In genomic region chr14:53792909-53793308, GRCh38 we compare ENCODE assay signal across 19 cellular contexts.
A peak's percentile ranks its signal among the peaks of the same experiment; 100 is the strongest.
DNase-seq lines count a peak whose midpoint lies in the region; ATAC-seq and TF ChIP-seq lines count a peak whose summit lies in the region.
"Had no signal": no experiment of that assay in that cellular context is flagged by ENCODE, and none has a peak within 500 bp of the region (broad histone marks: within the 10 kb centered on the region; RNA-seq: fewer than 3 reads in every experiment).

No MANE protein-coding gene starts in this region.

- no peaks in the 10 kb centered on the region for H3K27me3 Mint-ChIP-seq in endodermal cell (ENCODE audit: insufficient read depth)
- H3K27me3 Mint-ChIP-seq: central memory CD8-positive, alpha-beta T cell had no signal

- H3K23ac ChIP-seq in mesendoderm (ENCODE audit: low read length): no peak overlapping the region

- peaks cover 17% of the 10 kb centered on the region for H3K4me1 Mint-ChIP-seq in endodermal cell
- H3K4me1 Mint-ChIP-seq: central memory CD8-positive, alpha-beta T cell; neural crest cell had no signal

- no peaks in the 10 kb centered on the region for H3K79me1 ChIP-seq in mesendoderm (ENCODE audit: low read length)

- H3K18ac ChIP-seq in mesendoderm (ENCODE audit: low read length): no peak overlapping the region

- H3K36me3 ChIP-seq in endodermal cell (ENCODE audit: control insufficient read depth, insufficient read depth, low read length): no peaks in the 10 kb centered on the region
- H3K36me3 ChIP-seq in mesendoderm (ENCODE audit: control insufficient read depth, insufficient read depth, low read length): no peaks in the 10 kb centered on the region
- H3K36me3 ChIP-seq in transverse colon: no peaks in the 10 kb centered on the region
- H3K36me3 ChIP-seq: spleen had no signal

- no peak overlapping the region for H3K27ac Mint-ChIP-seq in endodermal cell

- H2AK5ac ChIP-seq in mesendoderm (ENCODE audit: low read length): no peak overlapping the region

- no peaks in the 10 kb centered on the region for H3K27me3 ChIP-seq in endodermal cell (ENCODE audit: control insufficient read depth, insufficient read depth, low read length, poor library complexity, severe bottlenecking)
- no peaks in the 10 kb centered on the region for H3K27me3 ChIP-seq in mesendoderm (ENCODE audit: insufficient read depth, low read length, poor library complexity)
- H3K27me3 ChIP-seq in transverse colon: no peaks in the 10 kb centered on the region

- no peak overlapping the region for H2BK120ac ChIP-seq in mesendoderm (ENCODE audit: low read depth, low read length)

- H3K4me1 ChIP-seq in endodermal cell (ENCODE audit: control insufficient read depth, insufficient read depth, low read length) (peaks cover 12% of the 10 kb centered on the region), mesendoderm (ENCODE audit: control insufficient read depth, low read depth, low read length) (peaks cover 2% of the 10 kb centered on the region), transverse colon (peaks cover 0 to 7% (median 3%) of the 10 kb centered on the region in 4 donors)
- H3K4me1 ChIP-seq: spleen had no signal

- H4K5ac ChIP-seq in mesendoderm (ENCODE audit: low read length): no peak overlapping the region

- H3K4me3 Mint-ChIP-seq in endodermal cell: no peak overlapping the region
- H3K4me3 Mint-ChIP-seq: central memory CD8-positive, alpha-beta T cell; neural crest cell had no signal

- H3K4me3 ChIP-seq in GM12864 (ENCODE audit: low read depth, low read length) (no peak overlapping the region), endodermal cell (ENCODE audit: low read length) (no peak overlapping the region), mesendoderm (ENCODE audit: low read length) (no peak overlapping the region), transverse colon (no peak overlapping the region)
- H3K4me3 ChIP-seq: spleen had no signal

- no peak for ATAC-seq in GM21423 (IDR thresholded peaks at IDR 0.05; ENCODE audit: unreplicated experiment)
- ATAC-seq: SK-N-SH treated with all-trans-retinoic acid at 6 μM for 48 hours had no signal

- no peak overlapping the region for H3K4ac ChIP-seq in mesendoderm (ENCODE audit: low read depth, low read length)

- TF ChIP-seq CTCF in GM12864 (IDR thresholded peaks at IDR 0.05; ENCODE audit: low read depth, low read length, missing control alignments) (peak; percentile 18), endodermal cell (conservative IDR thresholded peaks at IDR 0.05) (peak; percentile 72), GM13976 (IDR thresholded peaks at IDR 0.05; ENCODE audit: borderline replicate concordance, control extremely low read depth, extremely low read depth, insufficient read depth, missing control alignments) (no peak), transverse colon (IDR thresholded peaks at IDR 0.05) (no peak)

- H2BK15ac ChIP-seq in mesendoderm (replicated peaks; ENCODE audit: low read depth): no peak overlapping the region

- H3K9me3 Mint-ChIP-seq in endodermal cell: no peaks in the 10 kb centered on the region
- H3K9me3 Mint-ChIP-seq: central memory CD8-positive, alpha-beta T cell; neural crest cell had no signal

- WGBS in endodermal cell (ENCODE audit: insufficient coverage in 1 of 2, insufficient read length in 1 of 2), 2 experiments: 100% methylated on average over 1 of the region's 1 CpG; no CpG with 5 or more reads in 1 of the 2 experiments
- WGBS in mesendoderm (ENCODE audit: extremely low coverage, insufficient coverage, low lambda C conversion rate): no CpG with 5 or more reads among the region's 1 CpG
- 100% methylated on average over 1 of the region's 1 CpG for WGBS in transverse colon (ENCODE audit: low coverage in 1 of 2), 2 donors

- H3K4me2 ChIP-seq in mesendoderm (ENCODE audit: low read length): no peak overlapping the region

- in situ Hi-C loops in GM13976 (cut with MboI; ENCODE audit: low sequenced_read_pairs, unreplicated experiment): no loop called here
- in situ Hi-C loops in transverse colon (cut with MboI; ENCODE audit: low pct_ligation_motif_present in 1 of 4, low pct_unique_long_range_greater_than_20kb in 1 of 4, low sequenced_read_pairs in 3 of 4): no loop called here

- no peak overlapping the region for H3K27ac ChIP-seq in endodermal cell (ENCODE audit: low read depth, low read length)
- H3K27ac ChIP-seq in mesendoderm (ENCODE audit: low read depth, low read length): no peak overlapping the region
- no peak overlapping the region for H3K27ac ChIP-seq in transverse colon
- H3K27ac ChIP-seq: spleen had no signal

- no peak overlapping the region for H4K8ac ChIP-seq in mesendoderm (ENCODE audit: low read depth, low read length)

- no peak for TF ChIP-seq EP300 in Ishikawa (IDR thresholded peaks at IDR 0.05; ENCODE audit: borderline replicate concordance)
- TF ChIP-seq EP300 in transverse colon (IDR thresholded peaks at IDR 0.05; ENCODE audit: low read depth): no peak

- no peak overlapping the region for H2BK5ac ChIP-seq in mesendoderm (ENCODE audit: low read length)

- DNase-seq in GM12864 (ENCODE audit: low read depth): no peak
- DNase-seq in endodermal cell: peak; percentile 62
- peak; percentile 45 for DNase-seq in mesendoderm
- no peak for DNase-seq in GM13976 (ENCODE audit: low spot score)
- DNase-seq in transverse colon: no peak
- DNase-seq: activated CD8-positive, alpha-beta memory T cell treated with anti-CD3 and anti-CD28 coated beads, Interleukin-2, amount 50 U/mL, for 4 hours; activated gamma-delta T cell; amniotic stem cell; effector CD4-positive, alpha-beta T cell; midbrain; NCI-H1092 treated with DMSO at 0.1 percent for 48 hours; NCI-H748 treated with DMSO at 0.1 percent for 48 hours; spleen; substantia nigra had no signal

- intact Hi-C loops in transverse colon (cut with DNase I; ENCODE audit: low total_unique reads): no loop called here

- H3K9me3 ChIP-seq in endodermal cell (ENCODE audit: control insufficient read depth, low read length): no peaks in the 10 kb centered on the region
- H3K9me3 ChIP-seq in transverse colon: no peaks in the 10 kb centered on the region
- H3K9me3 ChIP-seq: spleen had no signal

- H3K9ac ChIP-seq in endodermal cell (ENCODE audit: extremely low read depth, low read length, poor library complexity, severe bottlenecking): no peak overlapping the region
- no peak overlapping the region for H3K9ac ChIP-seq in mesendoderm (ENCODE audit: low read length)

- H3K56ac ChIP-seq in mesendoderm (ENCODE audit: low read length): no peak overlapping the region

- H3K36me3 Mint-ChIP-seq in endodermal cell (ENCODE audit: low read depth): no peaks in the 10 kb centered on the region

- H3K79me2 ChIP-seq in mesendoderm (ENCODE audit: control insufficient read depth, insufficient read depth, low read length): no peaks in the 10 kb centered on the region

- no peak for TF ChIP-seq POLR2A in transverse colon (IDR thresholded peaks at IDR 0.05)

- TF ChIP-seq RAD21 in Ishikawa (IDR thresholded peaks at IDR 0.05; ENCODE audit: low read depth): 0 out of 2 replicates have a peak, but pooled peaks have one; percentile 1

TF ChIP-seq in Ishikawa, 13 proteins besides CTCF, POLR2A, EP300 and RAD21:
- TF ChIP-seq TAF1 (IDR thresholded peaks at IDR 0.05; ENCODE audit: low read depth) (no peak), YY1 (IDR thresholded peaks at IDR 0.05; ENCODE audit: low read depth) (no peak), CREB1 (IDR thresholded peaks at IDR 0.05; ENCODE audit: low read depth) (no peak), REST (IDR thresholded peaks at IDR 0.05; ENCODE audit: low read depth) (no peak), USF1 (IDR thresholded peaks at IDR 0.05) (no peak), ZBTB7A (IDR thresholded peaks at IDR 0.05; ENCODE audit: low read depth) (no peak), TCF12 (IDR thresholded peaks at IDR 0.05; ENCODE audit: low read depth) (no peak), FOXM1 (IDR thresholded peaks at IDR 0.05; ENCODE audit: borderline replicate concordance, low read depth) (no peak), EGR1 (IDR thresholded peaks at IDR 0.05) (no peak), TEAD4 (IDR thresholded peaks at IDR 0.05) (no peak), NFIC (IDR thresholded peaks at IDR 0.05) (no peak), CEBPB (IDR thresholded peaks at IDR 0.05) (no peak)
- TF ChIP-seq, protein P1, sequence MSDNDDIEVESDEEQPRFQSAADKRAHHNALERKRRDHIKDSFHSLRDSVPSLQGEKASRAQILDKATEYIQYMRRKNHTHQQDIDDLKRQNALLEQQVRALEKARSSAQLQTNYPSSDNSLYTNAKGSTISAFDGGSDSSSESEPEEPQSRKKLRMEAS (IDR thresholded peaks at IDR 0.05): no peak

Comparison
In these comparisons a context has a peak if more than half of its experiments do, and no peak if none do; other contexts are left out.
1. DNase-seq: peak in endodermal cell (single experiment) and mesendoderm (single experiment); none in GM12864 (single experiment), GM13976 (single experiment) and transverse colon (single experiment).
2. CTCF ChIP-seq: peak in GM12864 (single experiment) and endodermal cell (single experiment); none in GM13976 (single experiment) and transverse colon (0 of 5).